Comparison of ENCODE assay signal across 1 cellular context in genomic region chr21:37168666-37169065, GRCh38.
TF ChIP-seq lines count a peak whose summit lies in the region.

No MANE protein-coding gene starts in this region.

TF ChIP-seq in HepG2, 621 proteins besides CTCF, POLR2A, EP300 and RAD21 (continued from another document):
- TF ChIP-seq MAFK (conservative IDR thresholded peaks at IDR 0.05 in 1 of 2, IDR thresholded peaks at IDR 0.05 in 1 of 2; ENCODE audit: low read length in 2 of 2), result peak in 1 of 2 experiments; percentile 3; a peak in 1 of 4 replicates
